ENCODE assay signal across 26 cellular contexts in genomic region chr10:18351426-18351825, GRCh38.
DNase-seq lines count a peak whose midpoint lies in the region; ATAC-seq, FAIRE-seq and TF ChIP-seq lines count a peak whose summit lies in the region.
"Had no signal": no experiment of that assay in that cellular context is flagged by ENCODE, and none has a peak within 500 bp of the region (broad histone marks: within the 10 kb centered on the region; RNA-seq: fewer than 3 reads in every experiment).

No MANE protein-coding gene starts in this region.

- H3K9me3 ChIP-seq in left ventricle myocardium inferior (replicated peaks) (no peaks in the 10 kb centered on the region), endocrine pancreas (ENCODE audit: control insufficient read depth, low read length) (no peaks in the 10 kb centered on the region)
- H3K9me3 ChIP-seq: A549, Peyer's patch, SK-N-SH had no signal

- H3K27me3 ChIP-seq in left ventricle myocardium inferior (ENCODE audit: low read depth) (no peaks in the 10 kb centered on the region), endocrine pancreas (ENCODE audit: control insufficient read depth, insufficient read depth, low read length) (no peaks in the 10 kb centered on the region)
- H3K27me3 ChIP-seq: Peyer's patch had no signal

- peak; percentile 64 for FAIRE-seq in GM18507 (lab: Jason Lieb, UNC)
- FAIRE-seq: A549, H54 had no signal

- H3K4me1 ChIP-seq in left ventricle myocardium inferior = peaks cover 33% of the 10 kb centered on the region
- H3K4me1 ChIP-seq in endocrine pancreas (ENCODE audit: control insufficient read depth, insufficient read depth, low read length) = peaks cover 14% of the 10 kb centered on the region
- H3K4me1 ChIP-seq: A549, Peyer's patch had no signal

- intact Hi-C loops in left ventricle myocardium inferior (cut with micrococcal nuclease) = no loop called here
- intact Hi-C loops in left cardiac atrium (cut with DNase I) = no loop called here
- intact Hi-C loops in posterior cingulate gyrus (cut with DNase I) = no loop called here

- peak overlapping the region; percentile 38 for H3K4me3 ChIP-seq in left ventricle myocardium inferior
- peak overlapping the region; percentile 29 for H3K4me3 ChIP-seq in endocrine pancreas (ENCODE audit: control insufficient read depth, insufficient read depth, low read length)
- H3K4me3 ChIP-seq: A549, Peyer's patch had no signal

- no peak for DNase-seq in left ventricle myocardium inferior
- DNase-seq in left cardiac atrium = no peak
- no peak for DNase-seq in GM18507 (ENCODE audit: extremely low spot score, insufficient read length, low read depth)
- no peak for DNase-seq in NOMO-1 treated with dmso at 0.1 percent for 144 hours (lab: John Stamatoyannopoulos, UW; ENCODE audit: unreplicated experiment)
- DNase-seq in amniotic stem cell (lab: John Stamatoyannopoulos, UW) = no peak
- DNase-seq in posterior cingulate gyrus = no peak
- DNase-seq: AML-193, Calu3, DMS153, DND-41, KBM-7, MV-4-11, NCI-H1105 treated with DMSO at 0.1 percent for 48 hours, NCI-H146, NCI-H1930, NCI-H2107, NCI-H446 treated with DMSO at 0.1 percent for 48 hours, NCI-H526, OCI-M1, Peyer's patch, SK-N-SH, T-helper 2 cell had no signal

- no peak overlapping the region for H3K9ac ChIP-seq in endocrine pancreas (ENCODE audit: control insufficient read depth, insufficient read depth, low read length)
- H3K9ac ChIP-seq: SK-N-SH had no signal

- TF ChIP-seq CTCF in left ventricle myocardium inferior (IDR thresholded peaks at IDR 0.05; ENCODE audit: borderline replicate concordance) = no peak

- no peak for ATAC-seq in left cardiac atrium
- peak; percentile 65 for ATAC-seq in HG03354 (IDR thresholded peaks at IDR 0.05; ENCODE audit: poor library complexity, severe bottlenecking, unreplicated experiment)
- ATAC-seq: A549 had no signal

- H3K36me3 ChIP-seq in left ventricle myocardium inferior (no peaks in the 10 kb centered on the region), endocrine pancreas (ENCODE audit: control insufficient read depth, insufficient read depth, low read length) (no peaks in the 10 kb centered on the region)
- H3K36me3 ChIP-seq: Peyer's patch had no signal

- peak overlapping the region; percentile 82 for H3K27ac ChIP-seq in left ventricle myocardium inferior (replicated peaks)
- H3K27ac ChIP-seq: A549, Peyer's patch had no signal
